1 cellular context compared by ENCODE assay signal in genomic region chr16:4882633-4883285, GRCh38.
TF ChIP-seq lines count a peak whose summit lies in the region.

No MANE protein-coding gene starts in this region.

TF ChIP-seq in SK-N-SH, 30 proteins besides CTCF, POLR2A, EP300 and RAD21 (continued from another document):
- TF ChIP-seq GABPA (IDR thresholded peaks at IDR 0.05; ENCODE audit: low read depth) (no peak), SIN3A (IDR thresholded peaks at IDR 0.05; ENCODE audit: borderline replicate concordance, low read depth, low read length) (0 out of 2 replicates have a peak, but pooled peaks have one; percentile 24), SMC3 (IDR thresholded peaks at IDR 0.05; ENCODE audit: low read depth, low read length) (no peak), RXRA (IDR thresholded peaks at IDR 0.05; ENCODE audit: borderline replicate concordance, low read depth) (no peak), TEAD4 (IDR thresholded peaks at IDR 0.05; ENCODE audit: borderline replicate concordance, insufficient read depth) (peak; percentile 39; the same call in 1 of the 2 replicates), POLR2AphosphoS5 (IDR thresholded peaks at IDR 0.05; ENCODE audit: low read depth, low read length) (no peak), CHD2 (IDR thresholded peaks at IDR 0.05; ENCODE audit: low read length, partially characterized antibody) (no peak), PBX3 (IDR thresholded peaks at IDR 0.05) (peak; percentile 81), RFX5 (IDR thresholded peaks at IDR 0.05; ENCODE audit: low read length) (no peak)
- TF ChIP-seq, protein P1, sequence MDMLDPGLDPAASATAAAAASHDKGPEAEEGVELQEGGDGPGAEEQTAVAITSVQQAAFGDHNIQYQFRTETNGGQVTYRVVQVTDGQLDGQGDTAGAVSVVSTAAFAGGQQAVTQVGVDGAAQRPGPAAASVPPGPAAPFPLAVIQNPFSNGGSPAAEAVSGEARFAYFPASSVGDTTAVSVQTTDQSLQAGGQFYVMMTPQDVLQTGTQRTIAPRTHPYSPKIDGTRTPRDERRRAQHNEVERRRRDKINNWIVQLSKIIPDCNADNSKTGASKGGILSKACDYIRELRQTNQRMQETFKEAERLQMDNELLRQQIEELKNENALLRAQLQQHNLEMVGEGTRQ (IDR thresholded peaks at IDR 0.05; ENCODE audit: borderline replicate concordance, low read depth, low read length) = no peak
